ENCODE assay signal across 8 cellular contexts in genomic region chr17:39653662-39654331, GRCh38. TPM values are rescaled to one million over a fixed set of nuclear protein-coding genes. Genes with fewer than 3 reads are reported as not detected.
DNase-seq lines count a peak whose midpoint lies in the region; ATAC-seq, FAIRE-seq and TF ChIP-seq lines count a peak whose summit lies in the region.

No MANE protein-coding gene starts in this region.

- no peak for FAIRE-seq in bronchial epithelial cell (lab: Jason Lieb, UNC)

- peak; percentile 67 to 76 for ATAC-seq in activated CD4-positive, CD25-positive, alpha-beta regulatory T cell treated with anti-CD3 and anti-CD28 coated beads, Interleukin-2, amount 50 U/mL, for 24 hours
- peak; percentile 82 for ATAC-seq in left lobe of liver
- ATAC-seq in GM21786 (IDR thresholded peaks at IDR 0.05; ENCODE audit: unreplicated experiment): no peak
- ATAC-seq in GM19023 (IDR thresholded peaks at IDR 0.05; ENCODE audit: unreplicated experiment): no peak

- DNase-seq in ELF-1 (ENCODE audit: low read depth, low spot score) (peak; percentile 65), LHCN-M2 (ENCODE audit: low read depth) (peak; percentile 53), bronchial epithelial cell (ENCODE audit: low read depth) (peak; percentile 13), left lobe of liver (ENCODE audit: low spot score) (no peak)
- peak; percentile 65 to 79 (median 77) for DNase-seq in stimulated activated CD4-positive, alpha-beta T cell treated with anti-CD3 and anti-CD28 coated beads, TNF-alpha, amount 100 ng/mL, for 48 hours (ENCODE audit: low read depth in 3 of 3)

- H3K27me3 ChIP-seq in bronchial epithelial cell (ENCODE audit: control insufficient read depth, insufficient read depth, low read length): no peaks in the 10 kb centered on the region

- peak; percentile 94 for TF ChIP-seq CTCF in bronchial epithelial cell (IDR thresholded peaks at IDR 0.05; ENCODE audit: insufficient read depth, low read length, severe bottlenecking)

- H3K36me3 ChIP-seq in bronchial epithelial cell (ENCODE audit: control insufficient read depth, insufficient read depth, low read length): peaks cover 6% of the 10 kb centered on the region

- no peak overlapping the region for H3K4me3 ChIP-seq in bronchial epithelial cell (ENCODE audit: low read depth, low read length)

RNA-seq across cellular contexts. Expression of gene TCAP, which starts 11.4 kb away (rescaled TPM):
- total RNA-seq in LHCN-M2 (2014; rRNA removed) (0.40 TPM in 1 of 2 replicates, not detected in the other), bronchial epithelial cell (0.51 TPM in 1 of 2 replicates, not detected in the other), left lobe of liver (0.55 TPM)
- polyA plus RNA-seq in LHCN-M2 (2012): 0.29 TPM

RNA-seq across cellular contexts. Expression of gene PNMT, which starts 14.5 kb away (rescaled TPM):
- total RNA-seq in LHCN-M2 (2014; rRNA removed) (0.17 TPM in 1 of 2 replicates, not detected in the other), bronchial epithelial cell (not detected in 2 replicates), left lobe of liver (0.45 TPM)
- polyA plus RNA-seq in LHCN-M2 (2012): 0.26 TPM

RNA-seq across cellular contexts. Expression of gene STARD3, which starts 16.9 kb away (rescaled TPM):
- total RNA-seq in LHCN-M2 (2014; rRNA removed): 36.4 and 46.0 TPM in 2 replicates
- polyA plus RNA-seq in LHCN-M2 (2012): 39.9 TPM
- 18.4 and 23.0 TPM in 2 replicates for total RNA-seq in bronchial epithelial cell
- 27.3 TPM for total RNA-seq in left lobe of liver

RNA-seq across cellular contexts. Expression of gene PPP1R1B, which starts 27.0 kb away (rescaled TPM):
- total RNA-seq in LHCN-M2 (2014; rRNA removed) (not detected in 2 replicates), bronchial epithelial cell (not detected in 2 replicates), left lobe of liver (0.60 TPM)
- polyA plus RNA-seq in LHCN-M2 (2012): not detected

RNA-seq across cellular contexts. Expression of gene PGAP3, which starts 34.1 kb away (rescaled TPM):
- total RNA-seq in LHCN-M2 (2014; rRNA removed) (14.0 and 16.1 TPM in 2 replicates), bronchial epithelial cell (10.8 TPM in 2 replicates), left lobe of liver (23.8 TPM)
- polyA plus RNA-seq in LHCN-M2 (2012): 8.6 TPM

Comparison
In these comparisons a context has a peak if more than half of its experiments do, and no peak if none do; other contexts are left out.
1. ATAC-seq: peak in activated CD4-positive, CD25-positive, alpha-beta regulatory T cell treated with anti-CD3 and anti-CD28 coated beads, Interleukin-2, amount 50 U/mL, for 24 hours (2 of 2) and left lobe of liver (single experiment); none in GM21786 (single experiment) and GM19023 (single experiment).